Comparison of ENCODE assay signal across 8 cellular contexts in the genomic region with DNA sequence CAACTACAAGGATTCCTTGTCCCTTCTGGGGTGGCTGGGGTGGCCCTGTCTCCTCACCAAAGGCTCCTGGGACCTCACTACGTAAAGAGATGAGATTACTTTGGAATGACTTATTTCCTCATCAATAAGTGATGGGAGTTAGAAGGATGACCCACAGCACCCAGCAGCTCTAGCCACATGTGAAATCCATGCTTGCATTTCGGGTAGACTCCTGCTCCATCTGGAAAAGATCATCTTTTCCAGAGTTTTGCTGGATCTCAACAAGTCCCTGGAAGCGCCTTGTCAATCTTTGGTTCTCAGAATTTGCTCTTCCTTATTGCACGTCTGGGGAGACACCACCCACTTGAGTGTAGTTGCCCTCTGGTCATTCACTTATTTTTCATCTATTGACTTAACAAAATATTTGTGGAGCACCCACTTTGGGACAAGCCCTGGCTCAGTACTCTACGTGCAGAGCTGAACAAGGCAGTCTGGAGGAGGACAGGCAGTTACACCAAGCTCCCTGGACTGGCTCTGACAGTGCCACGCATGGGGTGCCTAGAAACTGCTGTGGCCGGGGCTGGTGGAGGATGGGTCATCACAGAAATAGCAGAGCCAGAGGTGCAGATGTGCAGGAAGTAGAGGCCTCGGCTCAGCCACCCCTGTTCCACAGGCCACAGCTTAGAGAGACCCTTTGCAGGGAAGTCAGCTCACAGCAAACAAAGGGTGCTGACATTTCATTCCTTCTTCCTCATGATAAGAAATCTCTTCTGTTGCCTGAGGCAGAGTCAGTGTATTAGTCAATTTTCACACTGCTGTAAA.
DNase-seq lines count a peak whose midpoint lies in the region; ATAC-seq, FAIRE-seq and TF ChIP-seq lines count a peak whose summit lies in the region.

No MANE protein-coding gene starts in this region.

- no peak overlapping the region for H3K9ac ChIP-seq in endodermal cell (ENCODE audit: extremely low read depth, low read length, poor library complexity, severe bottlenecking)

- no peaks in the 10 kb centered on the region for H3K4me1 ChIP-seq in endodermal cell (ENCODE audit: control insufficient read depth, insufficient read depth, low read length)
- no peaks in the 10 kb centered on the region for H3K4me1 ChIP-seq in ovary (ENCODE audit: insufficient read depth)

- H3K27ac ChIP-seq in endodermal cell (ENCODE audit: low read depth, low read length) (no peak overlapping the region), ovary (no peak overlapping the region)

- no peak for TF ChIP-seq EP300 in ovary (IDR thresholded peaks at IDR 0.05)

- no peaks in the 10 kb centered on the region for H3K9me3 ChIP-seq in endodermal cell (ENCODE audit: control insufficient read depth, low read length)
- H3K9me3 ChIP-seq in ovary: no peaks in the 10 kb centered on the region

- peak; percentile 54 for FAIRE-seq in HTR-8/SVneo (lab: Jason Lieb, UNC)

- DNase-seq in HTR-8/SVneo (ENCODE audit: insufficient read length, low spot score): peak; percentile 82
- DNase-seq in chondrocyte (ENCODE audit: low spot score): peak; percentile 94
- peak; percentile 78 for DNase-seq in pulmonary artery endothelial cell (ENCODE audit: low read depth, low spot score)
- no peak for DNase-seq in endodermal cell
- DNase-seq in ovary: no peak
- no peak for DNase-seq in NCI-H128 (lab: John Stamatoyannopoulos, UW; ENCODE audit: unreplicated experiment)
- no peak for DNase-seq in NCI-H1417 treated with DMSO at 0.1 percent for 48 hours (lab: John Stamatoyannopoulos, UW)

- H3K4me3 Mint-ChIP-seq in chondrocyte (ENCODE audit: unreplicated experiment): no peak overlapping the region
- H3K4me3 Mint-ChIP-seq in endodermal cell: no peak overlapping the region

- TF ChIP-seq CTCF in chondrocyte (IDR thresholded peaks at IDR 0.05) (no peak), endodermal cell (conservative IDR thresholded peaks at IDR 0.05) (no peak), ovary (IDR thresholded peaks at IDR 0.05) (no peak)

- H3K4me3 ChIP-seq in endodermal cell (ENCODE audit: low read length) (no peak overlapping the region), ovary (no peak overlapping the region)

- intact Hi-C loops in ovary (cut with DNase I): no loop called here

- H3K36me3 ChIP-seq in endodermal cell (ENCODE audit: control insufficient read depth, insufficient read depth, low read length): no peaks in the 10 kb centered on the region
- H3K36me3 ChIP-seq in ovary: no peaks in the 10 kb centered on the region

- H3K36me3 Mint-ChIP-seq in chondrocyte (ENCODE audit: low read depth): peaks cover 7% of the 10 kb centered on the region
- no peaks in the 10 kb centered on the region for H3K36me3 Mint-ChIP-seq in endodermal cell (ENCODE audit: low read depth)

- H3K4me1 Mint-ChIP-seq in chondrocyte (ENCODE audit: low read depth): peaks cover 89% of the 10 kb centered on the region
- no peaks in the 10 kb centered on the region for H3K4me1 Mint-ChIP-seq in endodermal cell

- no peaks in the 10 kb centered on the region for H3K27me3 Mint-ChIP-seq in chondrocyte (ENCODE audit: low read depth)
- no peaks in the 10 kb centered on the region for H3K27me3 Mint-ChIP-seq in endodermal cell (ENCODE audit: insufficient read depth)

- 93 to 97% methylated on average over 5 to 8 of the region's 8 CpGs for WGBS in endodermal cell (ENCODE audit: insufficient coverage in 1 of 2, insufficient read length in 1 of 2), 2 experiments
- 77 to 85% (median 79%) methylated on average over 8 of the region's 8 CpGs for WGBS in ovary, 3 donors

- H3K27me3 ChIP-seq in endodermal cell (ENCODE audit: control insufficient read depth, insufficient read depth, low read length, poor library complexity, severe bottlenecking) (no peaks in the 10 kb centered on the region), ovary (no peaks in the 10 kb centered on the region)

- no peak for TF ChIP-seq POLR2A in ovary (IDR thresholded peaks at IDR 0.05)

- peak; percentile 63 for ATAC-seq in GM19025 (IDR thresholded peaks at IDR 0.05; ENCODE audit: low read depth, unreplicated experiment)

- H3K27ac Mint-ChIP-seq in chondrocyte (ENCODE audit: unreplicated experiment) (peak overlapping the region; percentile 98), endodermal cell (no peak overlapping the region)

- H3K9me3 Mint-ChIP-seq in chondrocyte (ENCODE audit: low read depth): no peaks in the 10 kb centered on the region
- no peaks in the 10 kb centered on the region for H3K9me3 Mint-ChIP-seq in endodermal cell

Comparison
In these comparisons a context has a peak if more than half of its experiments do, and no peak if none do; other contexts are left out.
1. DNase-seq: peak in HTR-8/SVneo (single experiment), chondrocyte (single experiment) and pulmonary artery endothelial cell (single experiment); none in endodermal cell (single experiment), ovary (0 of 5), NCI-H128 (single experiment) and NCI-H1417 treated with DMSO at 0.1 percent for 48 hours (single experiment).